Comparison of ENCODE assay signal across 8 cellular contexts in the genomic region with DNA sequence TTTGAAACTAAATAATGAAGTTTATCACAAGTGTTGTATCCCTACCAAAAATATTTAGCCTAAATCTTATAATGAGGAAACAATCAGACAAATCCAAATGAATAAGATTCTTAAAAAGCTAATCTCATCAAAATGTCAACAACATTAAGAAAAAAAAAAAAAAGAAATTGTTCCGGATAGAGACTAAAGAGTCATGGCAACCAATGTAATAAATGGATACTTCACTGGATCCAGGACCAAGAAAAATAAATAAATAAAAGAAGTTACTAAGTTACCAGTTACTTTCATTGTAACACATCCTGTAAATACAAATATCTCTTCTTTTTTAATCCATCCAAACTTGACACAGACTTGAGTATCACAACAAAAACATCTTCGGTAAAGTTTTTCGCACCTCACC. TPM values are rescaled to one million over a fixed set of nuclear protein-coding genes. Genes with fewer than 3 reads are reported as not detected.
DNase-seq lines count a peak whose midpoint lies in the region; ATAC-seq, FAIRE-seq and TF ChIP-seq lines count a peak whose summit lies in the region.

No MANE protein-coding gene starts in this region.

- no peak for TF ChIP-seq POLR2A in GM12878 (IDR thresholded peaks at IDR 0.05; ENCODE audit: low read depth, low read length)
- no peak for TF ChIP-seq POLR2A in uterus (IDR thresholded peaks at IDR 0.05)

- BruUV-seq in GM12878 (replicated peaks; lab: Mats Ljungman, UMichigan), result no TSS peak

- no peaks in the 10 kb centered on the region for H3K27me3 ChIP-seq in left ventricle myocardium inferior (ENCODE audit: low read depth)
- H3K27me3 ChIP-seq in GM12878 (replicated peaks in 1 of 2; ENCODE audit: control insufficient read depth in 2 of 2, insufficient read depth in 2 of 2, low read length in 1 of 2), result no peaks in the 10 kb centered on the region
- H3K27me3 ChIP-seq in lower lobe of right lung (ENCODE audit: low read depth), result no peaks in the 10 kb centered on the region
- no peaks in the 10 kb centered on the region for H3K27me3 ChIP-seq in uterus

- H3K9me3 ChIP-seq in left ventricle myocardium inferior (replicated peaks), result no peaks in the 10 kb centered on the region
- no peaks in the 10 kb centered on the region for H3K9me3 ChIP-seq in GM12878 (replicated peaks; ENCODE audit: control insufficient read depth, insufficient read depth, low read length)
- H3K9me3 ChIP-seq in lower lobe of right lung, result no peaks in the 10 kb centered on the region
- H3K9me3 ChIP-seq in uterus, result no peaks in the 10 kb centered on the region

- H3K27ac ChIP-seq in left ventricle myocardium inferior (replicated peaks) (peak overlapping the region; percentile 93), GM12878 (ENCODE audit: control insufficient read depth, insufficient read depth) (peak overlapping the region; percentile 69), lower lobe of right lung (peak overlapping the region; percentile 91), uterus (peak overlapping the region; percentile 82 to 93)

- peak overlapping the region; percentile 49 for H3K4me2 ChIP-seq in GM12878 (ENCODE audit: control insufficient read depth, insufficient read depth)

- H3K4me3 ChIP-seq in left ventricle myocardium inferior, result peak overlapping the region; percentile 75
- peak overlapping the region; percentile 78 for H3K4me3 ChIP-seq in GM12878
- peak overlapping the region; percentile 73 for H3K4me3 ChIP-seq in lower lobe of right lung
- peak overlapping the region; percentile 80 to 94 for H3K4me3 ChIP-seq in uterus

- in situ Hi-C loops in GM12878 (cut with MboI), result no loop called here

- ATAC-seq in left ventricle myocardium superior (no peak), GM12878 (no peak), lower lobe of right lung (no peak), HG02571 (IDR thresholded peaks at IDR 0.05; ENCODE audit: unreplicated experiment) (no peak), GM18861 (IDR thresholded peaks at IDR 0.05; ENCODE audit: unreplicated experiment) (no peak)

- SMC1A ChIA-PET in GM12878 (lab: Charles Lee; ENCODE audit: uncharacterized antibody, unreplicated experiment), result interaction anchor here (1.4 to 1.5 kb wide), 2 partner anchors 34 to 41 kb away, joined by 3 to 4 read pairs; a partner anchor contains a TSS

- no peak for DNase-seq in left ventricle myocardium inferior
- DNase-seq in left ventricle myocardium superior, result no peak
- no peak for DNase-seq in GM12878 (ENCODE audit: low read depth, low spot score)
- no peak for DNase-seq in lower lobe of right lung
- no peak for DNase-seq in uterus
- DNase-seq in NCI-H1048 (lab: John Stamatoyannopoulos, UW), result no peak

- peak overlapping the region; percentile 97 for H2AFZ ChIP-seq in GM12878 (ENCODE audit: control insufficient read depth, low read depth, low read length)

- H3K36me3 ChIP-seq in left ventricle myocardium inferior, result peaks cover 58% of the 10 kb centered on the region
- H3K36me3 ChIP-seq in GM12878 (ENCODE audit: control insufficient read depth in 2 of 2, insufficient read depth in 2 of 2, low read length in 1 of 2), result peaks cover 4 to 17% of the 10 kb centered on the region in 2 experiments; a peak in 3 of 4 replicates
- peaks cover 39% of the 10 kb centered on the region for H3K36me3 ChIP-seq in lower lobe of right lung
- H3K36me3 ChIP-seq in uterus, result no peaks in the 10 kb centered on the region

- FAIRE-seq in GM12878 (lab: Jason Lieb, UNC), result no peak

- 0% methylated on average over 3 of the region's 3 CpGs for whole genome bisulfite sequencing in GM12878 (ENCODE audit: insufficient coverage, insufficient replicate concordance, low lambda C conversion rate, missing lambda C conversion rate)

- CTCF ChIA-PET in GM12878 (lab: Yijun Ruan, JAX), result no interaction called here

- H3K9ac ChIP-seq in GM12878 (ENCODE audit: control insufficient read depth, insufficient read depth, low read length), result peak overlapping the region; percentile 90

- H3K4me1 ChIP-seq in left ventricle myocardium inferior, result peaks cover 63% of the 10 kb centered on the region
- H3K4me1 ChIP-seq in GM12878 (ENCODE audit: control insufficient read depth, insufficient read depth, low read length), result peaks cover 16% of the 10 kb centered on the region
- peaks cover 22% of the 10 kb centered on the region for H3K4me1 ChIP-seq in lower lobe of right lung
- H3K4me1 ChIP-seq in uterus, result peaks cover 0 to 12% of the 10 kb centered on the region in 2 donors

- peaks cover 52% of the 10 kb centered on the region for H3K79me2 ChIP-seq in GM12878 (ENCODE audit: control insufficient read depth, insufficient read depth, low read length)

- POLR2A ChIA-PET in GM12878 (lab: Charles Lee), result interaction anchor here (0.6 to 1.8 kb wide), 5 partner anchors 9 to 257 kb away, joined by 3 to 6 read pairs (median 3); a partner anchor contains a TSS

- RAD21 ChIA-PET in GM12878 (lab: Charles Lee; ENCODE audit: unreplicated experiment), result no interaction called here

- TF ChIP-seq CTCF in left ventricle myocardium inferior (IDR thresholded peaks at IDR 0.05; ENCODE audit: borderline replicate concordance), result no peak
- no peak for TF ChIP-seq CTCF in GM12878 (IDR thresholded peaks at IDR 0.05 in 2 of 3, conservative IDR thresholded peaks at IDR 0.05 in 1 of 3; ENCODE audit: control insufficient read depth in 2 of 3, extremely low read depth in 1 of 3, insufficient read depth in 1 of 3, low read depth in 3 of 3, low read length in 3 of 3)
- no peak for TF ChIP-seq CTCF in lower lobe of right lung (IDR thresholded peaks at IDR 0.05)
- TF ChIP-seq CTCF in uterus (IDR thresholded peaks at IDR 0.05), result peak in 1 of 4 experiments; percentile 2

- TF ChIP-seq RAD21 in GM12878 (IDR thresholded peaks at IDR 0.05; ENCODE audit: insufficient read depth, low read depth, low read length), result no peak

- no peak for TF ChIP-seq EP300 in GM12878 (IDR thresholded peaks at IDR 0.05; ENCODE audit: borderline replicate concordance in 1 of 2, control insufficient read depth in 1 of 2, low read depth in 2 of 2, low read length in 2 of 2)

- intact Hi-C loops in left ventricle myocardium inferior (cut with micrococcal nuclease), result no loop called here
- intact Hi-C loops in left ventricle myocardium superior (cut with micrococcal nuclease), result no loop called here
- intact Hi-C loops in GM12878 (cut with micrococcal nuclease; ENCODE audit: unreplicated experiment), result loop anchor here (2.0 to 5.0 kb wide), 2 partner anchors 49 to 257 kb away; a partner anchor contains a TSS
- intact Hi-C loops in lower lobe of right lung (cut with DNase I), result no loop called here
- intact Hi-C loops in uterus (cut with DNase I; ENCODE audit: low total_unique reads), result no loop called here

- H4K20me1 ChIP-seq in GM12878 (ENCODE audit: control insufficient read depth, insufficient read depth), result no peaks in the 10 kb centered on the region

RNA-seq across cellular contexts. Expression of a gene that starts 0.6 kb away (rescaled TPM):
- 45.1 TPM for total RNA-seq in left ventricle myocardium inferior
- 47.8 TPM for total RNA-seq in left ventricle myocardium superior
- 7.4 and 8.6 TPM in 2 replicates for total RNA-seq in GM12878 (2013; cell fraction: nucleolus; rRNA removed)
- 36.9 and 40.6 TPM in 2 replicates for total RNA-seq in GM12878 (2014; rRNA removed)
- 66.2 and 68.7 TPM in 2 replicates for total RNA-seq in GM12878 (2014; rRNA removed; fragmentation: Illumina TruSeq; extraction: Trizol)
- total RNA-seq in GM12878 (2021), result 44.7 and 49.8 TPM in 2 replicates
- polyA plus RNA-seq in GM12878 (2011; ENCODE audit: low read depth), result 16.0 TPM
- polyA plus RNA-seq in GM12878 (2011; rRNA removed), result 75.2 and 104 TPM in 2 replicates
- polyA plus RNA-seq in GM12878 (2011; cell fraction: cytosol; rRNA removed), result 25.0 and 25.8 TPM in 2 replicates
- 20.6 and 22.4 TPM in 2 replicates for polyA plus RNA-seq in GM12878 (2011; cell fraction: nucleus; rRNA removed)
- 24.0 and 31.4 TPM in 2 replicates for polyA plus RNA-seq in GM12878 (2012)
- 72.7 and 85.2 TPM in 2 replicates for polyA plus RNA-seq in GM12878 (2014; fragmentation: Illumina TruSeq; extraction: Trizol)
- polyA plus RNA-seq in GM12878 (2014; fragmentation: Nextera tagmentation; extraction: Ambion mirVana), result 100 to 1,000 TPM; 215 to 237 TPM
- polyA plus RNA-seq in GM12878 (2014; rRNA removed), result 43.7 and 51.9 TPM in 2 replicates
- polyA plus RNA-seq in GM12878 (2016; fragmentation: Nextera tagmentation; extraction: Ambion mirVana), result 100 to 1,000 TPM; 117 to 118 TPM
- 10.8 and 23.8 TPM in 2 replicates for polyA minus RNA-seq in GM12878 (2011; rRNA and poly(A)+ RNA removed)
- 10.8 and 11.9 TPM in 2 replicates for polyA minus RNA-seq in GM12878 (2011; cell fraction: cytosol; rRNA and poly(A)+ RNA removed)
- polyA minus RNA-seq in GM12878 (2011; cell fraction: nucleus; rRNA and poly(A)+ RNA removed), result 4.6 and 5.6 TPM in 2 replicates
- 21.0 TPM for total RNA-seq in lower lobe of right lung
- total RNA-seq in uterus, result 10 to 100 TPM; 15.6 to 34.8 (median 31.5) TPM

RNA-seq across cellular contexts. Expression of a gene that starts 0.8 kb away (rescaled TPM):
- total RNA-seq in left ventricle myocardium inferior (365 TPM), left ventricle myocardium superior (363 TPM), GM12878 (2014; rRNA removed) (121 and 172 TPM in 2 replicates), GM12878 (2014; rRNA removed; fragmentation: Illumina TruSeq; extraction: Trizol) (125 and 130 TPM in 2 replicates), GM12878 (2021) (84.3 and 92.2 TPM in 2 replicates), lower lobe of right lung (93.9 TPM), uterus (100 to 1,000 TPM in 1 of 4 donors, 10 to 100 TPM in 3; 23.1 to 107 (median 60.3) TPM)
- total RNA-seq in GM12878 (2013; cell fraction: nucleolus; rRNA removed), result 41.6 and 43.8 TPM in 2 replicates
- 47.8 TPM for polyA plus RNA-seq in GM12878 (2011; ENCODE audit: low read depth)
- polyA plus RNA-seq in GM12878 (2011; rRNA removed) (82.0 and 181 TPM in 2 replicates), GM12878 (2014; fragmentation: Illumina TruSeq; extraction: Trizol) (107 and 117 TPM in 2 replicates), GM12878 (2014; fragmentation: Nextera tagmentation; extraction: Ambion mirVana) (100 to 1,000 TPM; 318 to 320 TPM), GM12878 (2014; rRNA removed) (99.3 and 127 TPM in 2 replicates), GM12878 (2016; fragmentation: Nextera tagmentation; extraction: Ambion mirVana) (100 to 1,000 TPM; 202 to 240 TPM)
- 20.7 and 24.3 TPM in 2 replicates for polyA plus RNA-seq in GM12878 (2011; cell fraction: cytosol; rRNA removed)
- 23.1 and 27.0 TPM in 2 replicates for polyA plus RNA-seq in GM12878 (2011; cell fraction: nucleus; rRNA removed)
- polyA plus RNA-seq in GM12878 (2012), result 83.8 and 105 TPM in 2 replicates
- polyA minus RNA-seq in GM12878 (2011; rRNA and poly(A)+ RNA removed), result 9.4 and 9.6 TPM in 2 replicates
- polyA minus RNA-seq in GM12878 (2011; cell fraction: cytosol; rRNA and poly(A)+ RNA removed), result 11.4 and 14.4 TPM in 2 replicates
- 4.4 and 6.9 TPM in 2 replicates for polyA minus RNA-seq in GM12878 (2011; cell fraction: nucleus; rRNA and poly(A)+ RNA removed)

RNA-seq across cellular contexts. Expression of a gene that starts 41.1 kb away (rescaled TPM):
- total RNA-seq in left ventricle myocardium inferior (22.6 TPM), left ventricle myocardium superior (20.3 TPM), GM12878 (2014; rRNA removed) (73.1 and 90.1 TPM in 2 replicates), GM12878 (2014; rRNA removed; fragmentation: Illumina TruSeq; extraction: Trizol) (74.2 and 77.3 TPM in 2 replicates), GM12878 (2021) (69.3 and 70.2 TPM in 2 replicates), lower lobe of right lung (36.5 TPM), uterus (10 to 100 TPM; 38.7 to 84.5 (median 51.2) TPM)
- total RNA-seq in GM12878 (2013; cell fraction: nucleolus; rRNA removed), result 31.3 and 31.4 TPM in 2 replicates
- 52.6 TPM for polyA plus RNA-seq in GM12878 (2011; ENCODE audit: low read depth)
- polyA plus RNA-seq in GM12878 (2011; rRNA removed) (113 and 154 TPM in 2 replicates), GM12878 (2014; fragmentation: Illumina TruSeq; extraction: Trizol) (109 and 140 TPM in 2 replicates), GM12878 (2014; fragmentation: Nextera tagmentation; extraction: Ambion mirVana) (100 to 1,000 TPM; 102 to 123 TPM), GM12878 (2014; rRNA removed) (86.7 and 89.8 TPM in 2 replicates), GM12878 (2016; fragmentation: Nextera tagmentation; extraction: Ambion mirVana) (100 to 1,000 TPM; 172 to 197 TPM)
- 58.0 and 70.8 TPM in 2 replicates for polyA plus RNA-seq in GM12878 (2011; cell fraction: cytosol; rRNA removed)
- polyA plus RNA-seq in GM12878 (2011; cell fraction: nucleus; rRNA removed), result 62.2 and 85.7 TPM in 2 replicates
- 40.5 and 48.1 TPM in 2 replicates for polyA plus RNA-seq in GM12878 (2012)
- polyA minus RNA-seq in GM12878 (2011; rRNA and poly(A)+ RNA removed), result 39.9 and 54.1 TPM in 2 replicates
- polyA minus RNA-seq in GM12878 (2011; cell fraction: cytosol; rRNA and poly(A)+ RNA removed), result 16.6 and 17.3 TPM in 2 replicates
- polyA minus RNA-seq in GM12878 (2011; cell fraction: nucleus; rRNA and poly(A)+ RNA removed), result 16.9 and 33.5 TPM in 2 replicates

RNA-seq across cellular contexts. Expression of a gene that starts 49.0 kb away (rescaled TPM):
- total RNA-seq in left ventricle myocardium inferior, result 162 TPM
- 156 TPM for total RNA-seq in left ventricle myocardium superior
- total RNA-seq in GM12878 (2013; cell fraction: nucleolus; rRNA removed), result 14.1 and 15.4 TPM in 2 replicates
- total RNA-seq in GM12878 (2014; rRNA removed), result 8.4 and 10.6 TPM in 2 replicates
- total RNA-seq in GM12878 (2014; rRNA removed; fragmentation: Illumina TruSeq; extraction: Trizol), result 7.8 and 8.1 TPM in 2 replicates
- 18.3 and 20.8 TPM in 2 replicates for total RNA-seq in GM12878 (2021)
- polyA plus RNA-seq in GM12878 (2011; ENCODE audit: low read depth), result 2.6 TPM
- 12.1 and 14.4 TPM in 2 replicates for polyA plus RNA-seq in GM12878 (2011; rRNA removed)
- polyA plus RNA-seq in GM12878 (2011; cell fraction: cytosol; rRNA removed), result 10.3 and 11.8 TPM in 2 replicates
- polyA plus RNA-seq in GM12878 (2011; cell fraction: nucleus; rRNA removed), result 9.2 and 13.0 TPM in 2 replicates
- 3.5 and 4.4 TPM in 2 replicates for polyA plus RNA-seq in GM12878 (2012)
- polyA plus RNA-seq in GM12878 (2014; fragmentation: Illumina TruSeq; extraction: Trizol), result 14.9 and 20.1 TPM in 2 replicates
- 1 to 10 TPM; 5.3 to 6.6 TPM for polyA plus RNA-seq in GM12878 (2014; fragmentation: Nextera tagmentation; extraction: Ambion mirVana)
- polyA plus RNA-seq in GM12878 (2014; rRNA removed), result 9.3 and 9.6 TPM in 2 replicates
- polyA plus RNA-seq in GM12878 (2016; fragmentation: Nextera tagmentation; extraction: Ambion mirVana), result 10 to 100 TPM in 1 of 2 experiments, 1 to 10 TPM in 1; 3.2 to 11.7 TPM
- polyA minus RNA-seq in GM12878 (2011; rRNA and poly(A)+ RNA removed), result 22.8 and 24.6 TPM in 2 replicates
- 12.0 and 14.1 TPM in 2 replicates for polyA minus RNA-seq in GM12878 (2011; cell fraction: cytosol; rRNA and poly(A)+ RNA removed)
- 14.6 and 27.7 TPM in 2 replicates for polyA minus RNA-seq in GM12878 (2011; cell fraction: nucleus; rRNA and poly(A)+ RNA removed)
- 13.9 TPM for total RNA-seq in lower lobe of right lung
- total RNA-seq in uterus, result 10 to 100 TPM; 17.4 to 19.8 (median 18.2) TPM
